In genomic region chr14:23352506-23353432, GRCh38 we compare ENCODE assay signal across 8 cellular contexts. TPM values are rescaled to one million over a fixed set of nuclear protein-coding genes. Genes with fewer than 3 reads are reported as not detected.
DNase-seq lines count a peak whose midpoint lies in the region; ATAC-seq and TF ChIP-seq lines count a peak whose summit lies in the region.

Gene SLC22A17, minus strand, starts transcription at chr14:23352887.

- DNase-seq in EL (peak; percentile 88), NCI-H345 (lab: John Stamatoyannopoulos, UW) (peak; percentile 70), endothelial cell (ENCODE audit: low spot score) (peak; percentile 68), medulla oblongata (ENCODE audit: extremely low spot score) (peak; percentile 97)
- peak; percentile 54 for DNase-seq in activated CD8-positive, alpha-beta memory T cell treated with anti-CD3 and anti-CD28 coated beads, Interleukin-2, amount 10 ng/mL, durations not matched to agents 7 days and 5 days
- DNase-seq in stimulated activated CD4-positive, alpha-beta T cell treated with anti-CD3 and anti-CD28 coated beads, Interleukin-4, amount 100 ng/mL, for 4 hours: peak; percentile 53 to 59

- peaks cover 10% of the 10 kb centered on the region for H3K4me1 Mint-ChIP-seq in activated CD8-positive, alpha-beta memory T cell treated with anti-CD3 and anti-CD28 coated beads, Interleukin-2, amount 10 ng/mL, durations not matched to agents 7 days and 5 days
- peaks cover 21% of the 10 kb centered on the region for H3K4me1 Mint-ChIP-seq in endothelial cell (ENCODE audit: unreplicated experiment)

- ATAC-seq in activated CD8-positive, alpha-beta memory T cell treated with anti-CD3 and anti-CD28 coated beads, Interleukin-2, amount 10 ng/mL, durations not matched to agents 7 days and 5 days: peak; percentile 82
- ATAC-seq in GM18505 (IDR thresholded peaks at IDR 0.05; ENCODE audit: unreplicated experiment): no peak
- no peak for ATAC-seq in HG03432 (IDR thresholded peaks at IDR 0.05; ENCODE audit: unreplicated experiment)

- H3K9me3 Mint-ChIP-seq in activated CD8-positive, alpha-beta memory T cell treated with anti-CD3 and anti-CD28 coated beads, Interleukin-2, amount 10 ng/mL, durations not matched to agents 7 days and 5 days (ENCODE audit: low read depth): no peaks in the 10 kb centered on the region
- H3K9me3 Mint-ChIP-seq in endothelial cell (ENCODE audit: unreplicated experiment): no peaks in the 10 kb centered on the region

- no peaks in the 10 kb centered on the region for H3K36me3 Mint-ChIP-seq in activated CD8-positive, alpha-beta memory T cell treated with anti-CD3 and anti-CD28 coated beads, Interleukin-2, amount 10 ng/mL, durations not matched to agents 7 days and 5 days
- peaks cover 37% of the 10 kb centered on the region for H3K36me3 Mint-ChIP-seq in endothelial cell (ENCODE audit: low read depth, unreplicated experiment)

- no peak within 1 kb of the TSS for H3K27ac Mint-ChIP-seq in activated CD8-positive, alpha-beta memory T cell treated with anti-CD3 and anti-CD28 coated beads, Interleukin-2, amount 10 ng/mL, durations not matched to agents 7 days and 5 days
- peak within 1 kb of the TSS; percentile 72 for H3K27ac Mint-ChIP-seq in endothelial cell (ENCODE audit: unreplicated experiment)

- TF ChIP-seq CTCF in endothelial cell (IDR thresholded peaks at IDR 0.05; ENCODE audit: unreplicated experiment): no peak

- CTCF ChIA-PET in activated CD8-positive, alpha-beta memory T cell treated with anti-CD3 and anti-CD28 coated beads, Interleukin-2, amount 10 ng/mL, durations not matched to agents 7 days and 5 days (lab: Charles Lee): interaction anchor here (0.6 to 1.3 kb wide), 4 partner anchors 28 to 458 kb away, joined by 3 read pairs; no protein-coding TSS in a partner anchor

- peaks cover 57% of the 10 kb centered on the region for H3K27me3 Mint-ChIP-seq in activated CD8-positive, alpha-beta memory T cell treated with anti-CD3 and anti-CD28 coated beads, Interleukin-2, amount 10 ng/mL, durations not matched to agents 7 days and 5 days
- peaks cover 21% of the 10 kb centered on the region for H3K27me3 Mint-ChIP-seq in endothelial cell (ENCODE audit: unreplicated experiment)

- TF ChIP-seq POLR2A in GM18505 (IDR thresholded peaks at IDR 0.05; ENCODE audit: borderline replicate concordance, extremely low read depth, insufficient read depth, insufficient read length): no peak

- H3K4me3 Mint-ChIP-seq in activated CD8-positive, alpha-beta memory T cell treated with anti-CD3 and anti-CD28 coated beads, Interleukin-2, amount 10 ng/mL, durations not matched to agents 7 days and 5 days: peak within 1 kb of the TSS; percentile 55
- peak within 1 kb of the TSS; percentile 88 for H3K4me3 Mint-ChIP-seq in endothelial cell (ENCODE audit: unreplicated experiment)

RNA-seq across cellular contexts. Expression of gene SLC22A17, which starts in this region (rescaled TPM):
- 1 to 10 TPM; 1.7 to 2.8 TPM for total RNA-seq in activated CD8-positive, alpha-beta memory T cell treated with anti-CD3 and anti-CD28 coated beads, Interleukin-2, amount 10 ng/mL, durations not matched to agents 7 days and 5 days
- 35.3 TPM for total RNA-seq in endothelial cell (ENCODE audit: unreplicated experiment)
